10 cellular contexts compared by ENCODE assay signal in the genomic region with DNA sequence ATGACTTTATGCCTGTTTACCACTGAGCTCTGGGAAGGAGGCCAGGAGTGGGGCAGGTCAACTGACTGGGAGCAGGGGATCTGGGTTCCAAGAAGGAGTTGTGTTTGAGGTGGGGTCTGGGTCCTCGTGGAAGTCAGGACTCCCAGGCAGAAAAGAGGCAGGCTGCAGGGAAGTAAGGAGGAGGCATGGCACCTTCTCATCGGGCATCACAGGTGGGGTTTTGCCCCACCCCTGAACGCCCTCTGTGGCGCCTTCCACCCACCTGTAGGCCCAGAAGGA. TPM values are rescaled to one million over a fixed set of nuclear protein-coding genes. Genes with fewer than 3 reads are reported as not detected.
DNase-seq lines count a peak whose midpoint lies in the region; ATAC-seq lines count a peak whose summit lies in the region.
"Had no signal": no experiment of that assay in that cellular context is flagged by ENCODE, and none has a peak within 500 bp of the region (broad histone marks: within the 10 kb centered on the region; RNA-seq: fewer than 3 reads in every experiment).

No MANE protein-coding gene starts in this region.

- peak overlapping the region; percentile 78 to 88 (median 83) for H3K4me3 Mint-ChIP-seq in naive B cell

- no peak for DNase-seq in left ventricle myocardium superior
- DNase-seq in cardiac septum (ENCODE audit: low spot score), result no peak
- DNase-seq in naive B cell, result no peak
- DNase-seq in stimulated activated CD4-positive, alpha-beta T cell treated with anti-CD3 and anti-CD28 coated beads, Interleukin-4, amount 100 ng/mL, for 1 hour, result no peak
- DNase-seq in activated CD4-positive, alpha-beta T cell treated with anti-CD3 and anti-CD28 coated beads, Interleukin-2, amount 50 U/mL, for 1 hour, result no peak
- DNase-seq: Calu3, PC-3 had no signal

- peak overlapping the region; percentile 65 for H3K27ac ChIP-seq in cingulate gyrus (ENCODE audit: low read depth, low read length)

- peaks cover 4 to 8% of the 10 kb centered on the region in 2 donors for H3K36me3 Mint-ChIP-seq in naive B cell

- peaks cover 52 to 70% (median 64%) of the 10 kb centered on the region in 3 donors for H3K4me1 Mint-ChIP-seq in naive B cell

- no peaks in the 10 kb centered on the region for H3K27me3 Mint-ChIP-seq in naive B cell

- H3K27ac Mint-ChIP-seq in naive B cell, result peak overlapping the region; percentile 78 to 93 (median 90)

- intact Hi-C loops in left ventricle myocardium superior (cut with micrococcal nuclease), result no loop called here
- intact Hi-C loops in cardiac septum (cut with DNase I), result no loop called here

- no peaks in the 10 kb centered on the region for H3K9me3 Mint-ChIP-seq in naive B cell

- ATAC-seq in left ventricle myocardium superior (peak; percentile 0), naive B cell (ENCODE audit: low read depth in 2 of 2) (no peak), HG03520 (IDR thresholded peaks at IDR 0.05; ENCODE audit: unreplicated experiment) (no peak), HG03457 (IDR thresholded peaks at IDR 0.05; ENCODE audit: unreplicated experiment) (no peak)
- ATAC-seq: PC-3 had no signal

RNA-seq across cellular contexts. Expression of gene LTB4R2, which starts 0.4 kb away (rescaled TPM):
- total RNA-seq in left ventricle myocardium superior (1.5 TPM), cardiac septum (2.2 TPM)
- polyA plus RNA-seq in naive B cell (ENCODE audit: low read depth in 6 of 6), result 1 to 10 TPM in 1 of 6 donors, under 1 TPM in 5; 0.28 to 1.2 (median 0.69) TPM

RNA-seq across cellular contexts. Expression of gene LTB4R, which starts 1.0 kb away (rescaled TPM):
- total RNA-seq in left ventricle myocardium superior, result 1.6 TPM
- 1.8 TPM for total RNA-seq in cardiac septum
- 1 to 10 TPM; 1.4 to 2.4 (median 2.1) TPM for polyA plus RNA-seq in naive B cell (ENCODE audit: low read depth in 6 of 6)

RNA-seq across cellular contexts. Expression of gene CIDEB, which starts 2.5 kb away (rescaled TPM):
- 3.9 TPM for total RNA-seq in left ventricle myocardium superior
- 2.4 TPM for total RNA-seq in cardiac septum
- polyA plus RNA-seq in naive B cell (ENCODE audit: low read depth in 6 of 6), result 10 to 100 TPM in 1 of 6 donors, 1 to 10 TPM in 5; 4.9 to 10.4 (median 8.1) TPM
- total RNA-seq: Calu3, PC-3 had no signal

RNA-seq across cellular contexts. Expression of gene NOP9, which starts 10.7 kb away (rescaled TPM):
- 25.5 TPM for total RNA-seq in left ventricle myocardium superior
- 28.3 TPM for total RNA-seq in cardiac septum
- 1 to 10 TPM in 5 of 6 donors, under 1 TPM in 1; 0.83 to 2.4 (median 1.3) TPM for polyA plus RNA-seq in naive B cell (ENCODE audit: low read depth in 6 of 6)

RNA-seq across cellular contexts. Expression of gene DHRS1, which starts 10.7 kb away (rescaled TPM):
- total RNA-seq in left ventricle myocardium superior, result 5.9 TPM
- 8.5 TPM for total RNA-seq in cardiac septum
- polyA plus RNA-seq in naive B cell (ENCODE audit: low read depth in 6 of 6), result 10 to 100 TPM; 20.4 to 38.5 (median 29.3) TPM
